Comparison of ENCODE assay signal across 21 cellular contexts in the genomic region with DNA sequence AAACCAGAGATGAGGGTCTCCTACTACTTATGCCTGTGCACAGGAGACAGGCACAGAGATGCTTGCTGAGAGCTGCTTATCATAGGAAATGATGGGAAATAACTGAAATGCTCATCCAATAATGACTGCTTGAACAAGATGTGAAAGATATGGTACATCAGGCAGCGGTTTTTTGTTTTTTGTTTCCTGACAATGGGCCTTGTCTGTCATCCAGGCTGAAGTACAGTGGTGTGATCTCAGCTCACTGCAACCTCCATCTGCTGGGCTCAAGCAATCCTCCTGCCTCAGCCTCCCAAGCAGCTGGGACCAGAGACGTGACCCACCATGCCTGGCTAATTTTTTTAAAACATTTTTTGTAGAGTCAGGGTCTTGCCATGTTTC. TPM values are rescaled to one million over a fixed set of nuclear protein-coding genes. Genes with fewer than 3 reads are reported as not detected.
A peak's percentile ranks its signal among the peaks of the same experiment; 100 is the strongest.
DNase-seq lines count a peak whose midpoint lies in the region; ATAC-seq, FAIRE-seq and TF ChIP-seq lines count a peak whose summit lies in the region.
"Had no signal": no experiment of that assay in that cellular context is flagged by ENCODE, and none has a peak within 500 bp of the region (broad histone marks: within the 10 kb centered on the region; RNA-seq: fewer than 3 reads in every experiment).

No MANE protein-coding gene starts in this region.

- H3K27me3 ChIP-seq in A673 (replicated peaks; ENCODE audit: insufficient read depth, low read depth, low read length, poor library complexity) (no peaks in the 10 kb centered on the region), NT2/D1 (ENCODE audit: insufficient read depth, insufficient read length) (no peaks in the 10 kb centered on the region), H1 (replicated peaks in 1 of 4; ENCODE audit: control insufficient read depth in 3 of 4, extremely low read depth in 1 of 4, insufficient read depth in 3 of 4, low read length in 3 of 4) (0 out of 7 replicates have a peak, but pooled peaks cover 0 to 2% (median 0%) of the 10 kb centered on the region in 4 experiments)

- no peak overlapping the region for H3K4ac ChIP-seq in H1 (replicated peaks; ENCODE audit: insufficient read length, low read depth, low read length)

- no TSS peak for BruUV-seq in A673 (replicated peaks; lab: Mats Ljungman, UMichigan)

- H3K36me3 Mint-ChIP-seq in nephron (ENCODE audit: low read depth) (no peaks in the 10 kb centered on the region), glutamatergic neuron (ENCODE audit: unreplicated experiment) (no peaks in the 10 kb centered on the region)
- H3K36me3 Mint-ChIP-seq: CD4-positive, CD25-positive, alpha-beta regulatory T cell had no signal

- H3K27ac Mint-ChIP-seq in nephron = peak overlapping the region; percentile 10 to 75 (median 40)
- H3K27ac Mint-ChIP-seq in glutamatergic neuron (ENCODE audit: unreplicated experiment) = no peak overlapping the region
- H3K27ac Mint-ChIP-seq: activated CD4-positive, alpha-beta T cell treated with anti-CD3 and anti-CD28 coated beads, Interleukin-2, amount 10 ng/mL, durations not matched to agents 24 days and 14 days; CD4-positive, CD25-positive, alpha-beta regulatory T cell had no signal

- H3K9me3 ChIP-seq in A673 (ENCODE audit: low read depth, low read length, poor library complexity, severe bottlenecking) (no peaks in the 10 kb centered on the region), NT2/D1 (ENCODE audit: insufficient read depth, low read length) (no peaks in the 10 kb centered on the region), H1 (ENCODE audit: insufficient read depth in 2 of 2, low read depth in 1 of 2, low read length in 1 of 2) (no peaks in the 10 kb centered on the region)

- POLR2A ChIA-PET in A673 (lab: Charles Lee; ENCODE audit: low non-redundant PET) = no interaction called here
- POLR2A ChIA-PET in H1 (lab: Charles Lee; ENCODE audit: partially characterized antibody) = no interaction called here

- no peak overlapping the region for H2BK15ac ChIP-seq in H1 (ENCODE audit: low read length)

- WGBS in H1 (ENCODE audit: extremely low coverage in 1 of 2, insufficient coverage in 1 of 2, insufficient read length in 1 of 2, insufficient replicate concordance in 2 of 2, low coverage in 1 of 2, low lambda C conversion rate in 2 of 2, missing lambda C conversion rate in 1 of 2), 2 experiments = 85% methylated on average over 2 of the region's 2 CpGs; no CpG with 5 or more reads in 1 of the 2 experiments

- H3K4me3 ChIP-seq in A673 (ENCODE audit: low read depth, low read length, poor library complexity, severe bottlenecking) (peak overlapping the region; percentile 51), NT2/D1 (ENCODE audit: insufficient read length, low read depth) (no peak overlapping the region), H1 (ENCODE audit: extremely low read depth in 1 of 4, insufficient read depth in 2 of 4, low read depth in 3 of 4, low read length in 4 of 4) (peak overlapping the region in 2 of 4 experiments; percentile 38 to 64; a peak in 2 of 8 replicates)

- H2AK5ac ChIP-seq in H1 (ENCODE audit: low read depth, low read length) = 0 out of 2 replicates have a peak overlapping the region, but pooled peaks have one; percentile 40

- H4K91ac ChIP-seq in H1 (replicated peaks; ENCODE audit: insufficient read length, low read length) = peak overlapping the region; percentile 56

- TF ChIP-seq CTCF in A673 (conservative IDR thresholded peaks at IDR 0.05; ENCODE audit: low read depth, low read length) (no peak), H1 (IDR thresholded peaks at IDR 0.05; ENCODE audit: control extremely low read depth in 1 of 3, insufficient read depth in 1 of 3, low read depth in 1 of 3, low read length in 3 of 3) (no peak), nephron (IDR thresholded peaks at IDR 0.05; ENCODE audit: unreplicated experiment in 3 of 3) (no peak), glutamatergic neuron (IDR thresholded peaks at IDR 0.05; ENCODE audit: partially characterized antibody, unreplicated experiment) (no peak)

- H3K23me2 ChIP-seq in H1 (ENCODE audit: low read depth, low read length) = peaks cover 19% of the 10 kb centered on the region

- no peaks in the 10 kb centered on the region for H3K9me3 Mint-ChIP-seq in nephron
- H3K9me3 Mint-ChIP-seq in glutamatergic neuron (ENCODE audit: unreplicated experiment) = no peaks in the 10 kb centered on the region
- H3K9me3 Mint-ChIP-seq: activated CD4-positive, alpha-beta T cell treated with anti-CD3 and anti-CD28 coated beads, Interleukin-2, amount 10 ng/mL, durations not matched to agents 24 days and 14 days had no signal

- H3K79me1 ChIP-seq in H1 (ENCODE audit: low read depth, low read length) = no peaks in the 10 kb centered on the region; the same call in 1 of the 2 replicates

- no peak for ATAC-seq in HG03469 (IDR thresholded peaks at IDR 0.05; ENCODE audit: unreplicated experiment)
- ATAC-seq: esophagus mucosa had no signal

- H3K4me3 Mint-ChIP-seq in nephron (peak overlapping the region in 2 of 3 experiments; percentile 59 to 66), glutamatergic neuron (ENCODE audit: unreplicated experiment) (no peak overlapping the region)
- H3K4me3 Mint-ChIP-seq: activated CD4-positive, alpha-beta T cell treated with anti-CD3 and anti-CD28 coated beads, Interleukin-2, amount 10 ng/mL, durations not matched to agents 24 days and 14 days had no signal

- H3K4me1 Mint-ChIP-seq in nephron (peaks cover 41% of the 10 kb centered on the region), glutamatergic neuron (ENCODE audit: low read depth, unreplicated experiment) (peaks cover 10% of the 10 kb centered on the region)

- H2BK20ac ChIP-seq in H1 (ENCODE audit: low read length) = peak overlapping the region; percentile 100; the same call in 1 of the 2 replicates

- H3K27ac ChIP-seq in A673 (ENCODE audit: low read depth, low read length, poor library complexity, severe bottlenecking) (no peak overlapping the region), H1 (ENCODE audit: low read depth, low read length) (no peak overlapping the region)
- H3K27ac ChIP-seq: RWPE1 had no signal

- H3K18ac ChIP-seq in H1 (ENCODE audit: extremely low read depth, low read length) = peak overlapping the region; percentile 72

- H2BK5ac ChIP-seq in H1 (ENCODE audit: low read depth, low read length) = peak overlapping the region; percentile 79; the same call in 1 of the 2 replicates

- no peak overlapping the region for H3K23ac ChIP-seq in H1 (ENCODE audit: insufficient read length)

- TF ChIP-seq POLR2A in H1 (IDR thresholded peaks at IDR 0.05; ENCODE audit: control extremely low read depth in 1 of 2, low read depth in 2 of 2, low read length in 2 of 2) = no peak

- H3K9ac ChIP-seq in NT2/D1 (ENCODE audit: insufficient read length, low read depth) = peak overlapping the region; percentile 0
- no peak overlapping the region for H3K9ac ChIP-seq in H1 (replicated peaks in 1 of 4; ENCODE audit: extremely low read depth in 1 of 4, low read depth in 3 of 4, low read length in 3 of 4)

- peaks cover 26% of the 10 kb centered on the region for H3K27me3 Mint-ChIP-seq in nephron (ENCODE audit: low read depth)
- H3K27me3 Mint-ChIP-seq in glutamatergic neuron (ENCODE audit: unreplicated experiment) = peaks cover 11% of the 10 kb centered on the region

- H3K4me2 ChIP-seq in H1 (ENCODE audit: insufficient read depth in 1 of 2, low read depth in 2 of 2, low read length in 2 of 2) = peak overlapping the region; percentile 85 to 93; a peak in 2 of 4 replicates

- DNase-seq in A673 (ENCODE audit: low spot score) (no peak), NT2/D1 (ENCODE audit: low read depth, low spot score) (no peak), H1 (ENCODE audit: low read depth in 1 of 2, low spot score in 2 of 2) (no peak), glutamatergic neuron (no peak), superior temporal gyrus (ENCODE audit: extremely low spot score) (no peak), NCI-H1048 (lab: John Stamatoyannopoulos, UW) (no peak)
- DNase-seq: activated CD4-positive, alpha-beta T cell treated with anti-CD3 and anti-CD28 coated beads, Interleukin-2, amount 10 ng/mL, durations not matched to agents 24 days and 14 days; activated CD8-positive, alpha-beta memory T cell treated with anti-CD3 and anti-CD28 coated beads, Interleukin-2, amount 50 U/mL, for 4 hours; activated effector memory CD4-positive, alpha-beta T cell treated with Interleukin-2 at 50 U/mL for 16 hours; CD4-positive, CD25-positive, alpha-beta regulatory T cell; Karpas-422; NCI-H1092 treated with DMSO at 0.1 percent for 48 hours; NCI-H2081; stimulated activated CD4-positive, alpha-beta T cell treated with anti-CD3 and anti-CD28 coated beads, Interleukin-12 subunit alpha, Interleukin-12 subunit beta, amount 100 ng/mL, for 4 hours; stimulated activated CD8-positive, alpha-beta memory T cell treated with anti-CD3 and anti-CD28 coated beads, Interleukin-4, amount 100 ng/mL, for 48 hours had no signal

- TF ChIP-seq EP300 in H1 (IDR thresholded peaks at IDR 0.05; ENCODE audit: borderline replicate concordance in 1 of 2, low read depth in 2 of 2, low read length in 2 of 2) = no peak

- peak overlapping the region; percentile 90 for H2BK12ac ChIP-seq in H1 (ENCODE audit: low read depth, low read length)

- FAIRE-seq in H1 (lab: Jason Lieb, UNC) = no peak
- FAIRE-seq: GM12892, islet of Langerhans had no signal

- no peaks in the 10 kb centered on the region for H4K20me1 ChIP-seq in H1 (replicated peaks in 1 of 2; ENCODE audit: control insufficient read depth in 1 of 2, insufficient read depth in 2 of 2, low read length in 2 of 2)

- no peak overlapping the region for H3K56ac ChIP-seq in H1 (replicated peaks; ENCODE audit: insufficient read length, low read depth, low read length)

- H3K79me2 ChIP-seq in H1 (ENCODE audit: control insufficient read depth in 1 of 2, insufficient read depth in 2 of 2, low read length in 2 of 2) = no peaks in the 10 kb centered on the region; a peak in 1 of 4 replicates

- H2AFZ ChIP-seq in H1 (ENCODE audit: low read length) = peak overlapping the region; percentile 25

- peaks cover 40% of the 10 kb centered on the region for H3K4me1 ChIP-seq in A673 (ENCODE audit: insufficient read depth, low read length, poor library complexity, severe bottlenecking)
- H3K4me1 ChIP-seq in NT2/D1 (ENCODE audit: insufficient read depth, insufficient read length) = peaks cover 9% of the 10 kb centered on the region
- peaks cover 16 to 24% (median 18%) of the 10 kb centered on the region in 4 experiments for H3K4me1 ChIP-seq in H1 (replicated peaks in 1 of 4; ENCODE audit: control insufficient read depth in 3 of 4, insufficient read depth in 4 of 4, low read length in 3 of 4)

- H2BK120ac ChIP-seq in H1 (replicated peaks; ENCODE audit: low read depth, low read length) = peak overlapping the region; percentile 80

- intact Hi-C loops in A673 (cut with micrococcal nuclease; ENCODE audit: unreplicated experiment) = no loop called here

- H3K36me3 ChIP-seq in A673 (ENCODE audit: insufficient read depth, low read length, poor library complexity, severe bottlenecking) (no peaks in the 10 kb centered on the region), NT2/D1 (ENCODE audit: insufficient read depth, insufficient read length, low read length) (no peaks in the 10 kb centered on the region), H1 (ENCODE audit: control insufficient read depth in 2 of 4, insufficient read depth in 4 of 4, low read length in 3 of 4) (no peaks in the 10 kb centered on the region)

- no peak overlapping the region for H4K5ac ChIP-seq in H1 (ENCODE audit: insufficient read length, low read depth, low read length)

- H4K8ac ChIP-seq in H1 (ENCODE audit: extremely low read depth, insufficient read depth, low read length) = no peak overlapping the region

- no peak for TF ChIP-seq RAD21 in H1 (IDR thresholded peaks at IDR 0.05 in 1 of 2, conservative IDR thresholded peaks at IDR 0.05 in 1 of 2; ENCODE audit: low read depth in 2 of 2, low read length in 2 of 2)

- CTCF ChIA-PET in A673 (lab: Charles Lee) = interaction anchor here (0.7 kb wide), 1 partner anchor 24 kb away, joined by 3 read pairs; no protein-coding TSS in a partner anchor
- CTCF ChIA-PET in H1 (lab: Charles Lee; ENCODE audit: partially characterized antibody) = interaction anchor here (0.7 to 2.2 kb wide), 10 partner anchors 17 to 100 kb away, joined by 3 to 9 read pairs (median 4); no protein-coding TSS in a partner anchor

- H3K14ac ChIP-seq in H1 (ENCODE audit: insufficient read length) = no peak overlapping the region

RNA-seq across cellular contexts. Expression of a gene that starts 1.2 kb away (rescaled TPM):
- total RNA-seq in A673 (2021) = 19.1 and 21.6 TPM in 2 replicates
- total RNA-seq in H1 (2021; fragmentation: NEBNext Ultra II Directional; extraction: Animal tissue kit (Norgen Biotek cat#: 25700)) = 4.5 and 4.7 TPM in 2 replicates
- polyA plus RNA-seq in H1 (2011; rRNA removed) = 3.6 and 5.6 TPM in 2 replicates
- 6.9 TPM for polyA plus RNA-seq in H1 (2011; cell fraction: cytosol; rRNA removed)
- polyA plus RNA-seq in H1 (2011; cell fraction: nucleus; rRNA removed) = 43.0 TPM
- polyA plus RNA-seq in H1 (2012, experiment 1 of 2) = 5.7 to 7.7 TPM (median 5.9 TPM) in 4 replicates
- 1.6 TPM for polyA plus RNA-seq in H1 (2012, experiment 2 of 2)
- 3.2 TPM for polyA plus RNA-seq in H1 (2013, experiment 1 of 2)
- polyA plus RNA-seq in H1 (2013, experiment 2 of 2) = 2.5 TPM
- polyA minus RNA-seq in H1 (2011; rRNA and poly(A)+ RNA removed) = 3.3 and 3.8 TPM in 2 replicates
- polyA minus RNA-seq in H1 (2011; cell fraction: cytosol; rRNA and poly(A)+ RNA removed) = 3.1 TPM
- polyA minus RNA-seq in H1 (2011; cell fraction: nucleus; rRNA and poly(A)+ RNA removed) = 9.2 TPM
- not detected for total RNA-seq in glutamatergic neuron (ENCODE audit: unreplicated experiment)
- total RNA-seq: activated CD4-positive, alpha-beta T cell treated with anti-CD3 and anti-CD28 coated beads, Interleukin-2, amount 10 ng/mL, durations not matched to agents 24 days and 14 days had no signal

RNA-seq across cellular contexts. Expression of a gene that starts 38.8 kb away (rescaled TPM):
- total RNA-seq in A673 (2021) (24.7 and 28.1 TPM in 2 replicates), glutamatergic neuron (ENCODE audit: unreplicated experiment) (4.0 TPM)
- 27.3 and 34.1 TPM in 2 replicates for total RNA-seq in H1 (2021; fragmentation: NEBNext Ultra II Directional; extraction: Animal tissue kit (Norgen Biotek cat#: 25700))
- 3.3 and 5.2 TPM in 2 replicates for polyA plus RNA-seq in H1 (2011; rRNA removed)
- polyA plus RNA-seq in H1 (2011; cell fraction: cytosol; rRNA removed) = 5.0 TPM
- polyA plus RNA-seq in H1 (2011; cell fraction: nucleus; rRNA removed) = 2.2 TPM
- 3.3 to 5.1 TPM (median 3.8 TPM) in 4 replicates for polyA plus RNA-seq in H1 (2012, experiment 1 of 2)
- 1.2 TPM for polyA plus RNA-seq in H1 (2012, experiment 2 of 2)
- polyA plus RNA-seq in H1 (2013, experiment 1 of 2) = 5.8 TPM
- polyA plus RNA-seq in H1 (2013, experiment 2 of 2) = 5.6 TPM
- 12.2 and 13.7 TPM in 2 replicates for polyA minus RNA-seq in H1 (2011; rRNA and poly(A)+ RNA removed)
- 16.4 TPM for polyA minus RNA-seq in H1 (2011; cell fraction: cytosol; rRNA and poly(A)+ RNA removed)
- 6.4 TPM for polyA minus RNA-seq in H1 (2011; cell fraction: nucleus; rRNA and poly(A)+ RNA removed)
